11 cellular contexts compared by ENCODE assay signal in the genomic region with DNA sequence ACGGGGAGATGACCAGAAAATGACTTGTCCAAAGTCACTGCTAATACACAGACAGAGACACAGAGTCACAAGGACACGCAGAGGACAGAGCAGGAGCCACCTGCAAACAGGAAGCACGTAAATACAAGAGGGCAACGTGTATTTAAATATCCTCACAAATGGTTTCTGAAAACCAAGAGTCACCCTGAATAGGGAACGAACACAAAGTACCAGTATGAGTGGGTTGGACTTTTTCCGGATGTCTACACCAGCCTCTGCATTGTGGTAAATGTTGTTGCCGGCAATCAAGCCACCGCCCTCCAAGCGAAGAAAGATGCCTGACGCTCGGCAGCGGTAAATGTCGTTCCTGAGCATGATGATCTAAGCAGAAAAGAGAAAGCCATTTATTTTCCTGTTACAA. TPM values are rescaled to one million over a fixed set of nuclear protein-coding genes. Genes with fewer than 3 reads are reported as not detected.
A peak's percentile ranks its signal among the peaks of the same experiment; 100 is the strongest.
DNase-seq lines count a peak whose midpoint lies in the region; ATAC-seq and TF ChIP-seq lines count a peak whose summit lies in the region.
"Had no signal": no experiment of that assay in that cellular context is flagged by ENCODE, and none has a peak within 500 bp of the region (broad histone marks: within the 10 kb centered on the region; RNA-seq: fewer than 3 reads in every experiment).

No MANE protein-coding gene starts in this region.

- ATAC-seq in GM18502 (IDR thresholded peaks at IDR 0.05; ENCODE audit: poor library complexity, unreplicated experiment) (peak; percentile 70), GM21619 (IDR thresholded peaks at IDR 0.05; ENCODE audit: unreplicated experiment) (peak; percentile 56), lower lobe of right lung (peak; percentile 41 to 69)

- DNase-seq in T follicular helper cell (ENCODE audit: low read depth) = peak; percentile 54
- no peak for DNase-seq in lower lobe of right lung
- no peak for DNase-seq in glomerular visceral epithelial cell (ENCODE audit: extremely low spot score)
- DNase-seq in ACHN = no peak
- DNase-seq in tibial artery = no peak
- no peak for DNase-seq in superior temporal gyrus (ENCODE audit: extremely low spot score)
- DNase-seq: NCI-H2171 treated with DMSO at 0.1 percent for 48 hours had no signal

- peaks cover 35% of the 10 kb centered on the region for H3K36me3 ChIP-seq in lower lobe of right lung
- peaks cover 30 to 59% (median 37%) of the 10 kb centered on the region in 3 donors for H3K36me3 ChIP-seq in tibial artery
- H3K36me3 ChIP-seq: neutrophil, SJSA1 had no signal

- H3K27ac ChIP-seq in lower lobe of right lung = no peak overlapping the region
- no peak overlapping the region for H3K27ac ChIP-seq in tibial artery
- H3K27ac ChIP-seq: neutrophil, SJSA1 had no signal

- H3K27me3 ChIP-seq in lower lobe of right lung (ENCODE audit: low read depth) = no peaks in the 10 kb centered on the region
- no peaks in the 10 kb centered on the region for H3K27me3 ChIP-seq in tibial artery
- H3K27me3 ChIP-seq: neutrophil, SJSA1 had no signal

- in situ Hi-C loops in ACHN (cut with HindIII; ENCODE audit: low pct_ligation_motif_present, low pct_unique_long_range_greater_than_20kb, low sequenced_read_pairs) = no loop called here

- intact Hi-C loops in lower lobe of right lung (cut with DNase I) (no loop called here), tibial artery (cut with DNase I; ENCODE audit: low total_unique reads) (no loop called here)

- H3K4me1 ChIP-seq in lower lobe of right lung = no peaks in the 10 kb centered on the region
- no peaks in the 10 kb centered on the region for H3K4me1 ChIP-seq in tibial artery
- H3K4me1 ChIP-seq: SJSA1 had no signal

- H3K4me3 ChIP-seq in lower lobe of right lung (no peak overlapping the region), tibial artery (no peak overlapping the region)
- H3K4me3 ChIP-seq: SJSA1 had no signal

- H3K9me3 ChIP-seq in lower lobe of right lung = no peaks in the 10 kb centered on the region
- H3K9me3 ChIP-seq in tibial artery = no peaks in the 10 kb centered on the region
- H3K9me3 ChIP-seq: neutrophil, SJSA1 had no signal

- no peak for TF ChIP-seq CTCF in lower lobe of right lung (IDR thresholded peaks at IDR 0.05)
- TF ChIP-seq CTCF in tibial artery (IDR thresholded peaks at IDR 0.05) = no peak

RNA-seq across cellular contexts. Expression of gene FBXO10, which starts 44.5 kb away (rescaled TPM):
- 10.2 TPM for total RNA-seq in lower lobe of right lung

RNA-seq across cellular contexts. Expression of gene POLR1E, which starts 46.0 kb away (rescaled TPM):
- 17.3 TPM for total RNA-seq in lower lobe of right lung
